ENCODE assay signal across 8 cellular contexts in the genomic region with DNA sequence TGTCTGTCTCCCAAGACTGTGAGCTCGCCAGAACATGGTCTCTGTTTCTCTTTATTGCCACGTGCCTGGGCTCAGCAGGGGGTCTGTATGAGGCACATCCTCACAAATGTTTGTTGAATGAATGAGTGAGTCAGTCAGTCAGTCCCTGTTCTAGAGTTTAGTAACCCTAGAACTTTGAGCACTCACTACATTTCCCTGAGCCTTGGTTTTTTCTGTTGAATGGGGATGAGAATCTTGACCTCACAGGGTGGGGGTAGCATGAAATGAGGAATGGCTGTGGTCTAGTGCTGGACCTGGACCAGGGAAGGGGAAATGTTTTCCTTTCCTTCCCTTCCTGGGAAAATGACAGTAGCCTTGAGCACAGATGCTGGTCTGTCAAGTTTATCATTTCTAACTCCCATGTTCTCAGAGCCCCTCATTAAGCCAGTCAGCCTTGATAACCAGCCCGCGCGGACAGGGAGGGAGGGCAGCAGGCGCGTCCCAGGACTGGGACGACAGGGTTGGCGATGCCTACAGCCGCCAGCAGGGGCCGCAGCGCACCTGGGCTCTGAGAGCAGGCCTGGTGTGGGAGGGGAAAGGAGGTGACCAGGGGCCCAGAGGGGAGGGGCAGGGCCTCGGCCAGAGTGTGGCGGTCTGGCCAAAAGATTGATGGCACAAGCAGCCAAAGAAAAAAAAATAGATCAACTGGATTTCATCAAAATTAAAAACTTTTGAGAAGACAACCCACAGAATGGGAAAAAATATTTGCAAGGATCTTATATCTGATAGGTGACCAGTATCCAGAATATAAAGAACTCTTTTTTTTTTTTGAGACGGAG. TPM values are rescaled to one million over a fixed set of nuclear protein-coding genes. Genes with fewer than 3 reads are reported as not detected.
DNase-seq lines count a peak whose midpoint lies in the region; ATAC-seq and TF ChIP-seq lines count a peak whose summit lies in the region.

No MANE protein-coding gene starts in this region.

- no TSS peak for BruUV-seq in A673 (replicated peaks; lab: Mats Ljungman, UMichigan)

- peaks cover 26% of the 10 kb centered on the region for H3K4me1 Mint-ChIP-seq in activated CD4-positive, alpha-beta T cell treated with anti-CD3 and anti-CD28 coated beads for 36 hours

- H3K9me3 ChIP-seq in A673 (ENCODE audit: low read depth, low read length, poor library complexity, severe bottlenecking): no peaks in the 10 kb centered on the region

- POLR2A ChIA-PET in A673 (lab: Charles Lee; ENCODE audit: low non-redundant PET): no interaction called here
- POLR2A ChIA-PET in activated CD4-positive, alpha-beta T cell treated with anti-CD3 and anti-CD28 coated beads for 36 hours (lab: Charles Lee): no interaction called here

- H3K4me3 ChIP-seq in A673 (ENCODE audit: low read depth, low read length, poor library complexity, severe bottlenecking): no peak overlapping the region

- no peak overlapping the region for H3K4me3 Mint-ChIP-seq in activated CD4-positive, alpha-beta T cell treated with anti-CD3 and anti-CD28 coated beads for 36 hours

- H3K27ac ChIP-seq in A673 (ENCODE audit: low read depth, low read length, poor library complexity, severe bottlenecking): no peak overlapping the region

- peak; percentile 90 for ATAC-seq in GM18498 (IDR thresholded peaks at IDR 0.05; ENCODE audit: unreplicated experiment)
- peak; percentile 69 for ATAC-seq in HG03025 (IDR thresholded peaks at IDR 0.05; ENCODE audit: low FRiP score, unreplicated experiment)
- ATAC-seq in activated CD4-positive, alpha-beta T cell treated with anti-CD3 and anti-CD28 coated beads for 36 hours: peak; percentile 68
- peak; percentile 100 for ATAC-seq in left lobe of liver

- no peaks in the 10 kb centered on the region for H3K36me3 ChIP-seq in A673 (ENCODE audit: insufficient read depth, low read length, poor library complexity, severe bottlenecking)

- no peaks in the 10 kb centered on the region for H3K4me1 ChIP-seq in A673 (ENCODE audit: insufficient read depth, low read length, poor library complexity, severe bottlenecking)

- peaks cover 3% of the 10 kb centered on the region for H3K9me3 Mint-ChIP-seq in activated CD4-positive, alpha-beta T cell treated with anti-CD3 and anti-CD28 coated beads for 36 hours (ENCODE audit: low read depth)

- intact Hi-C loops in A673 (cut with micrococcal nuclease; ENCODE audit: unreplicated experiment): loop anchor here (1.0 to 10.0 kb wide), 3 partner anchors 144 to 805 kb away; no protein-coding TSS in a partner anchor
- intact Hi-C loops in activated CD4-positive, alpha-beta T cell treated with anti-CD3 and anti-CD28 coated beads for 36 hours (cut with DNase I, micrococcal nuclease): loop anchor here (1.0 to 10.0 kb wide), 7 partner anchors 53 to 1005 kb away; a partner anchor contains a TSS

- TF ChIP-seq CTCF in A673 (conservative IDR thresholded peaks at IDR 0.05; ENCODE audit: low read depth, low read length): peak; percentile 98

- no peak overlapping the region for H3K27ac Mint-ChIP-seq in activated CD4-positive, alpha-beta T cell treated with anti-CD3 and anti-CD28 coated beads for 36 hours

- no peaks in the 10 kb centered on the region for H3K27me3 Mint-ChIP-seq in activated CD4-positive, alpha-beta T cell treated with anti-CD3 and anti-CD28 coated beads for 36 hours

- CTCF ChIA-PET in A673 (lab: Charles Lee): interaction anchor here (1.0 kb wide), 1 partner anchor 407 kb away, joined by 3 read pairs; no protein-coding TSS in a partner anchor
- CTCF ChIA-PET in activated CD4-positive, alpha-beta T cell treated with anti-CD3 and anti-CD28 coated beads for 36 hours (lab: Charles Lee): interaction anchor here (0.8 to 1.7 kb wide), 2 partner anchors 26 to 51 kb away, joined by 3 to 4 read pairs; no protein-coding TSS in a partner anchor

- peaks cover 2% of the 10 kb centered on the region for H3K36me3 Mint-ChIP-seq in activated CD4-positive, alpha-beta T cell treated with anti-CD3 and anti-CD28 coated beads for 36 hours (ENCODE audit: low read depth)

- no peaks in the 10 kb centered on the region for H3K27me3 ChIP-seq in A673 (replicated peaks; ENCODE audit: insufficient read depth, low read depth, low read length, poor library complexity)

- DNase-seq in A673 (ENCODE audit: low spot score): peak; percentile 69
- DNase-seq in NCI-H2227 treated with DMSO at 0.1 percent for 48 hours (lab: John Stamatoyannopoulos, UW): peak; percentile 24
- DNase-seq in activated CD4-positive, alpha-beta T cell treated with anti-CD3 and anti-CD28 coated beads for 36 hours: peak; percentile 86
- peak; percentile 89 for DNase-seq in cerebellum (ENCODE audit: low spot score)
- DNase-seq in left lobe of liver (ENCODE audit: low spot score): peak; percentile 86
- peak; percentile 75 for DNase-seq in stimulated activated CD4-positive, alpha-beta T cell treated with anti-CD3 and anti-CD28 coated beads, Interleukin-4, amount 100 ng/mL, for 1 hour

RNA-seq across cellular contexts. Expression of a gene that starts 24.1 kb away (rescaled TPM):
- total RNA-seq in A673 (2021): 9.6 and 11.8 TPM in 2 replicates
- total RNA-seq in activated CD4-positive, alpha-beta T cell treated with anti-CD3 and anti-CD28 coated beads for 36 hours: 1 to 10 TPM; 3.3 to 4.6 TPM
- total RNA-seq in cerebellum: 47.4 TPM
- total RNA-seq in left lobe of liver: 3.7 TPM

RNA-seq across cellular contexts. Expression of a gene that starts 25.8 kb away (rescaled TPM):
- 9.2 and 13.7 TPM in 2 replicates for total RNA-seq in A673 (2021)
- total RNA-seq in activated CD4-positive, alpha-beta T cell treated with anti-CD3 and anti-CD28 coated beads for 36 hours: 100 to 1,000 TPM in 1 of 2 experiments, 10 to 100 TPM in 1; 77.4 to 108 TPM
- total RNA-seq in cerebellum: 10.2 TPM
- total RNA-seq in left lobe of liver: 53.3 TPM

Comparison
In these comparisons a context has a peak if more than half of its experiments do, and no peak if none do; other contexts are left out.
1. DNase-seq: peak in every context shown above with its lines; median percentile 89 in cerebellum; 86 in activated CD4-positive, alpha-beta T cell treated with anti-CD3 and anti-CD28 coated beads for 36 hours; 86 in left lobe of liver; 75 in stimulated activated CD4-positive, alpha-beta T cell treated with anti-CD3 and anti-CD28 coated beads, Interleukin-4, amount 100 ng/mL, for 1 hour; 69 in A673; 24 in NCI-H2227 treated with DMSO at 0.1 percent for 48 hours.